ENCODE assay signal across 8 cellular contexts in genomic region chr10:102067091-102067916, GRCh38. TPM values are rescaled to one million over a fixed set of nuclear protein-coding genes. Genes with fewer than 3 reads are reported as not detected.
DNase-seq lines count a peak whose midpoint lies in the region; ATAC-seq and TF ChIP-seq lines count a peak whose summit lies in the region.
"Had no signal": no experiment of that assay in that cellular context is flagged by ENCODE, and none has a peak within 500 bp of the region (broad histone marks: within the 10 kb centered on the region; RNA-seq: fewer than 3 reads in every experiment).

No MANE protein-coding gene starts in this region.

- peak overlapping the region in 4 of 7 donors; percentile 42 to 79 (median 65) for H3K27ac Mint-ChIP-seq in CD14-positive monocyte
- H3K27ac Mint-ChIP-seq in central memory CD8-positive, alpha-beta T cell (ENCODE audit: low read depth) = peak overlapping the region; percentile 53
- no peak overlapping the region for H3K27ac Mint-ChIP-seq in neural crest cell (ENCODE audit: unreplicated experiment)

- TF ChIP-seq CTCF in CD14-positive monocyte (IDR thresholded peaks at IDR 0.05) = no peak
- no peak for TF ChIP-seq CTCF in HEK293 (tag by site-specific recombination; IDR thresholded peaks at IDR 0.05)
- TF ChIP-seq CTCF in neural crest cell (conservative IDR thresholded peaks at IDR 0.05) = no peak

- no peak overlapping the region for H3K4me3 ChIP-seq in HEK293 (ENCODE audit: low read depth, low read length)

- H3K9me3 Mint-ChIP-seq in CD14-positive monocyte (no peaks in the 10 kb centered on the region), neural crest cell (no peaks in the 10 kb centered on the region)
- H3K9me3 Mint-ChIP-seq in central memory CD8-positive, alpha-beta T cell = no peaks in the 10 kb centered on the region

- H3K36me3 ChIP-seq in HEK293 (ENCODE audit: control insufficient read depth in 2 of 2, insufficient read depth in 1 of 2, low read length in 2 of 2) = peaks cover 0 to 21% of the 10 kb centered on the region in 2 experiments; a peak in 2 of 3 replicates

- H3K27me3 Mint-ChIP-seq in CD14-positive monocyte (ENCODE audit: low read depth in 3 of 3) (peaks cover under 1 to 1% (median 1%) of the 10 kb centered on the region in 3 donors), neural crest cell (ENCODE audit: low read depth) (peaks cover 17% of the 10 kb centered on the region)
- no peaks in the 10 kb centered on the region for H3K27me3 Mint-ChIP-seq in central memory CD8-positive, alpha-beta T cell

- CTCF ChIA-PET in HEK293 (lab: Yijun Ruan, JAX) (interaction anchor here (0.6 to 3.6 kb wide), 8 partner anchors 8 to 776 kb away, joined by 3 to 16 read pairs (median 4); partner anchors contain the start of gene ARMH3), HEK293T (lab: Yijun Ruan, JAX) (interaction anchor here (0.6 to 1.2 kb wide), 4 partner anchors 11 to 226 kb away, joined by 3 to 4 read pairs (median 3); no protein-coding TSS in a partner anchor)

- peak overlapping the region; percentile 26 to 81 for H3K4me3 Mint-ChIP-seq in CD14-positive monocyte
- H3K4me3 Mint-ChIP-seq in central memory CD8-positive, alpha-beta T cell = peak overlapping the region; percentile 37
- H3K4me3 Mint-ChIP-seq in neural crest cell = peak overlapping the region; percentile 77

- DNase-seq in CD14-positive monocyte (ENCODE audit: low spot score) (no peak), neural crest cell (ENCODE audit: low read depth, low spot score) (no peak), HEK293T (ENCODE audit: extremely low spot score) (no peak), NCI-H345 (lab: John Stamatoyannopoulos, UW) (no peak)
- no peak for DNase-seq in central memory CD8-positive, alpha-beta T cell (ENCODE audit: low spot score in 2 of 2)
- DNase-seq: DMS153 had no signal

- H3K9me3 ChIP-seq in HEK293 (ENCODE audit: control insufficient read depth, insufficient read depth, low read depth, low read length) = no peaks in the 10 kb centered on the region

- H3K36me3 Mint-ChIP-seq in CD14-positive monocyte (peaks cover 2 to 12% of the 10 kb centered on the region in 2 donors), neural crest cell (ENCODE audit: low read depth) (no peaks in the 10 kb centered on the region)
- H3K36me3 Mint-ChIP-seq in central memory CD8-positive, alpha-beta T cell (ENCODE audit: insufficient read depth) = peaks cover 15% of the 10 kb centered on the region

- POLR2A ChIA-PET in HEK293 (lab: Yijun Ruan, JAX) = interaction anchor here (0.6 to 2.6 kb wide), 6 partner anchors 11 to 226 kb away, joined by 3 to 14 read pairs (median 8); partner anchors contain the start of gene ARMH3
- POLR2A ChIA-PET in HEK293T (lab: Yijun Ruan, JAX) = interaction anchor here (0.5 to 1.0 kb wide), 3 partner anchors 9 to 365 kb away, joined by 3 to 4 read pairs (median 4); partner anchors contain the start of gene CUEDC2

- intact Hi-C loops in CD14-positive monocyte (cut with micrococcal nuclease) = loop anchor here in 1 of 2 donors (5.0 kb wide), 2 partner anchors 225 to 285 kb away; partner anchors contain the start of genes KCNIP2 and NPM3

- ATAC-seq in central memory CD8-positive, alpha-beta T cell (replicated peaks; ENCODE audit: extremely low read depth, poor library complexity, severe bottlenecking) = no peak
- no peak for ATAC-seq in GM18868 (IDR thresholded peaks at IDR 0.05; ENCODE audit: unreplicated experiment)

- H3K4me1 ChIP-seq in HEK293 (ENCODE audit: control insufficient read depth, insufficient read depth, low read length) = peaks cover 8% of the 10 kb centered on the region

- H3K27ac ChIP-seq in HEK293 (ENCODE audit: extremely low read depth, low read depth, low read length) = 0 out of 2 replicates have a peak overlapping the region, but pooled peaks have one; percentile 22

- peaks cover 57% of the 10 kb centered on the region for H3K4me1 Mint-ChIP-seq in CD14-positive monocyte
- peaks cover 23% of the 10 kb centered on the region for H3K4me1 Mint-ChIP-seq in central memory CD8-positive, alpha-beta T cell
- H3K4me1 Mint-ChIP-seq in neural crest cell = peaks cover 19% of the 10 kb centered on the region

TF ChIP-seq in HEK293, 187 proteins besides CTCF, POLR2A, EP300 and RAD21 (continues in another document):
- TF ChIP-seq, protein P1, sequence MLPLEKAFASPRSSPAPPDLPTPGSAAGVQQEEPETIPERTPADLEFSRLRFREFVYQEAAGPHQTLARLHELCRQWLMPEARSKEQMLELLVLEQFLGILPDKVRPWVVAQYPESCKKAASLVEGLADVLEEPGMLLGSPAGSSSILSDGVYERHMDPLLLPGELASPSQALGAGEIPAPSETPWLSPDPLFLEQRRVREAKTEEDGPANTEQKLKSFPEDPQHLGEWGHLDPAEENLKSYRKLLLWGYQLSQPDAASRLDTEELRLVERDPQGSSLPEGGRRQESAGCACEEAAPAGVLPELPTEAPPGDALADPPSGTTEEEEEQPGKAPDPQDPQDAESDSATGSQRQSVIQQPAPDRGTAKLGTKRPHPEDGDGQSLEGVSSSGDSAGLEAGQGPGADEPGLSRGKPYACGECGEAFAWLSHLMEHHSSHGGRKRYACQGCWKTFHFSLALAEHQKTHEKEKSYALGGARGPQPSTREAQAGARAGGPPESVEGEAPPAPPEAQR (tag by site-specific recombination; IDR thresholded peaks at IDR 0.05) = no peak
- TF ChIP-seq ZBTB48 (tag by site-specific recombination; IDR thresholded peaks at IDR 0.05) (no peak), ZBTB6 (tag by site-specific recombination; IDR thresholded peaks at IDR 0.05) (peak; percentile 43; the same call in 1 of the 2 replicates), ZNF112 (tag by site-specific recombination; IDR thresholded peaks at IDR 0.05) (no peak)

TF ChIP-seq in HEK293T, 16 proteins besides CTCF, POLR2A, EP300 and RAD21:
- no peak for TF ChIP-seq BHLHE40 (IDR thresholded peaks at IDR 0.05; ENCODE audit: borderline replicate concordance)
- no peak for TF ChIP-seq ELF4 (IDR thresholded peaks at IDR 0.05)

RNA-seq across cellular contexts. Expression of gene HPS6, which starts 2.2 kb away (rescaled TPM):
- 10 to 100 TPM; 23.6 to 27.3 TPM for polyA plus RNA-seq in CD14-positive monocyte
- total RNA-seq in neural crest cell = 17.5 and 18.9 TPM in 2 replicates

RNA-seq across cellular contexts. Expression of gene ARMH3, which starts 11.3 kb away (rescaled TPM):
- 10 to 100 TPM; 20.4 to 22.1 TPM for polyA plus RNA-seq in CD14-positive monocyte
- total RNA-seq in neural crest cell = 24.4 TPM in 2 replicates

RNA-seq across cellular contexts. Expression of gene LDB1, which starts 52.9 kb away (rescaled TPM):
- 10 to 100 TPM in 1 of 2 donors, 1 to 10 TPM in 1; 8.7 to 21.9 TPM for polyA plus RNA-seq in CD14-positive monocyte
- total RNA-seq in neural crest cell = 122 and 127 TPM in 2 replicates
